ENCODE assay signal across 16 cellular contexts in the genomic region with DNA sequence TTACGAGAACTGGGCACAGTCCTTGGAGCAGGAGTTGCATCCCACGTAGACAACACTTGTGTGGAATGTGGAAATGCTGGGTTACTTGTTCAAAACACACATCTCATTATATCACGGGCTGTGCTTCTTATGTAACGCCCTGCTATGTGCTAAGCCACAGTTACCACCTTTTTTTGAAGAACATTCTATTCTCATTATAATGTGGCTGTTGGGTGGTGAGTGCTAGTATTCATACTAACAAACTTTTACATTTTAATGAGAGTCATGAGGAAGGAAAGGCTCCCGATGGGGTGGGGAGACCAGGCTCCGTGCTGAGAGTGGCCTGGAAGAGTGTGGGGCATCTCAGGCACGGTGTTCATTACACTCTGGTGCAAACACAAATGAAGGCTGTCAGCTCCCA.
A peak's percentile ranks its signal among the peaks of the same experiment; 100 is the strongest.
DNase-seq lines count a peak whose midpoint lies in the region; ATAC-seq, FAIRE-seq and TF ChIP-seq lines count a peak whose summit lies in the region.
"Had no signal": no experiment of that assay in that cellular context is flagged by ENCODE, and none has a peak within 500 bp of the region (broad histone marks: within the 10 kb centered on the region; RNA-seq: fewer than 3 reads in every experiment).

No MANE protein-coding gene starts in this region.

- H3K27me3 Mint-ChIP-seq in WTC11 (ENCODE audit: low read depth), result no peaks in the 10 kb centered on the region
- H3K27me3 Mint-ChIP-seq: CD4-positive, CD25-positive, alpha-beta regulatory T cell had no signal

- H3K9me3 ChIP-seq in left ventricle myocardium inferior (replicated peaks) (no peaks in the 10 kb centered on the region), iPS-20b (ENCODE audit: insufficient read depth, low read depth, low read length) (no peaks in the 10 kb centered on the region), upper lobe of right lung (no peaks in the 10 kb centered on the region)
- H3K9me3 ChIP-seq: BLaER1 treated with 17β-estradiol and CSF1 and Interleukin-3, amounts not matched to agents 10 nM and 100 nM had no signal

- TF ChIP-seq CTCF in left ventricle myocardium inferior (IDR thresholded peaks at IDR 0.05; ENCODE audit: borderline replicate concordance), result no peak
- no peak for TF ChIP-seq CTCF in WTC11 (IDR thresholded peaks at IDR 0.05)
- no peak for TF ChIP-seq CTCF in upper lobe of right lung (IDR thresholded peaks at IDR 0.05)

- H3K36me3 ChIP-seq in left ventricle myocardium inferior (no peaks in the 10 kb centered on the region), iPS-20b (ENCODE audit: insufficient read depth, low read depth, low read length) (no peaks in the 10 kb centered on the region), upper lobe of right lung (no peaks in the 10 kb centered on the region)

- peaks cover 60% of the 10 kb centered on the region for H3K4me1 ChIP-seq in left ventricle myocardium inferior
- H3K4me1 ChIP-seq in iPS-20b (ENCODE audit: insufficient read depth, low read length), result peaks cover 49% of the 10 kb centered on the region
- H3K4me1 ChIP-seq in upper lobe of right lung, result no peaks in the 10 kb centered on the region

- POLR2A ChIA-PET in WTC11 (lab: Charles Lee), result no interaction called here

- no peak overlapping the region for H3K4me3 ChIP-seq in left ventricle myocardium inferior
- peak overlapping the region; percentile 20 for H3K4me3 ChIP-seq in iPS-20b (ENCODE audit: low read length)
- no peak overlapping the region for H3K4me3 ChIP-seq in upper lobe of right lung
- H3K4me3 ChIP-seq: BLaER1 treated with 17β-estradiol and CSF1 and Interleukin-3, amounts not matched to agents 10 nM and 100 nM had no signal

- no peak for FAIRE-seq in RCC 7860 (lab: Jason Lieb, UNC)
- FAIRE-seq: G401.6, GM12891, HepG2 had no signal

- ATAC-seq in left ventricle myocardium superior (no peak), WTC11 (no peak), upper lobe of right lung (peak; percentile 35), HG02623 (IDR thresholded peaks at IDR 0.05; ENCODE audit: unreplicated experiment) (no peak)
- ATAC-seq: HCT116, HepG2 had no signal

- H3K4me3 Mint-ChIP-seq in WTC11, result no peak overlapping the region
- H3K4me3 Mint-ChIP-seq: CD4-positive, CD25-positive, alpha-beta regulatory T cell had no signal

- H3K27ac ChIP-seq in left ventricle myocardium inferior (replicated peaks) (peak overlapping the region; percentile 88), iPS-20b (ENCODE audit: low read length) (peak overlapping the region; percentile 11), upper lobe of right lung (no peak overlapping the region)
- H3K27ac ChIP-seq: BLaER1 treated with 17β-estradiol and CSF1 and Interleukin-3, amounts not matched to agents 10 nM and 100 nM had no signal

- H3K4me1 Mint-ChIP-seq in WTC11, result peaks cover 69% of the 10 kb centered on the region

- H3K9me3 Mint-ChIP-seq in WTC11, result no peaks in the 10 kb centered on the region
- H3K9me3 Mint-ChIP-seq: CD4-positive, CD25-positive, alpha-beta regulatory T cell had no signal

- H3K27ac Mint-ChIP-seq in WTC11, result peak overlapping the region; percentile 16; the same call in 1 of the 2 replicates
- H3K27ac Mint-ChIP-seq: CD4-positive, CD25-positive, alpha-beta regulatory T cell had no signal

- CTCF ChIA-PET in WTC11 (lab: Charles Lee), result no interaction called here

- no peak overlapping the region for H3K9ac ChIP-seq in iPS-20b (ENCODE audit: low read depth, low read length)
- H3K9ac ChIP-seq: BLaER1 treated with 17β-estradiol and CSF1 and Interleukin-3, amounts not matched to agents 10 nM and 100 nM had no signal

- in situ Hi-C loops in KBM-7 (cut with MboI; ENCODE audit: low pct_unique_long_range_greater_than_20kb, low sequenced_read_pairs), result no loop called here

- DNase-seq in left ventricle myocardium inferior (no peak), left ventricle myocardium superior (no peak), WTC11 (ENCODE audit: low spot score) (no peak), upper lobe of right lung (no peak), RCC 7860 (ENCODE audit: low spot score) (no peak), KBM-7 (no peak)
- DNase-seq: ACHN; CD4-positive, CD25-positive, alpha-beta regulatory T cell; GOT3 had no signal

- intact Hi-C loops in left ventricle myocardium inferior (cut with micrococcal nuclease) (no loop called here), left ventricle myocardium superior (cut with micrococcal nuclease) (no loop called here), upper lobe of right lung (cut with DNase I) (no loop called here)

- no peaks in the 10 kb centered on the region for H3K27me3 ChIP-seq in left ventricle myocardium inferior (ENCODE audit: low read depth)
- H3K27me3 ChIP-seq in iPS-20b (ENCODE audit: insufficient read depth, low read length), result no peaks in the 10 kb centered on the region
- H3K27me3 ChIP-seq in upper lobe of right lung, result no peaks in the 10 kb centered on the region
- H3K27me3 ChIP-seq: BLaER1 treated with 17β-estradiol and CSF1 and Interleukin-3, amounts not matched to agents 10 nM and 100 nM had no signal

- no peaks in the 10 kb centered on the region for H3K36me3 Mint-ChIP-seq in WTC11

TF ChIP-seq in WTC11, 78 proteins besides CTCF, POLR2A, EP300 and RAD21 (continues in another document):
- TF ChIP-seq, protein P1, sequence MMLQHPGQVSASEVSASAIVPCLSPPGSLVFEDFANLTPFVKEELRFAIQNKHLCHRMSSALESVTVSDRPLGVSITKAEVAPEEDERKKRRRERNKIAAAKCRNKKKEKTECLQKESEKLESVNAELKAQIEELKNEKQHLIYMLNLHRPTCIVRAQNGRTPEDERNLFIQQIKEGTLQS (CRISPR knock-in tag; conservative IDR thresholded peaks at IDR 0.05), result no peak
- TF ChIP-seq NFYB (CRISPR knock-in tag; conservative IDR thresholded peaks at IDR 0.05; ENCODE audit: low read depth), result no peak
- TF ChIP-seq ELF4 (CRISPR knock-in tag; IDR thresholded peaks at IDR 0.05; ENCODE audit: low read depth), result no peak
- TF ChIP-seq, protein P2, sequence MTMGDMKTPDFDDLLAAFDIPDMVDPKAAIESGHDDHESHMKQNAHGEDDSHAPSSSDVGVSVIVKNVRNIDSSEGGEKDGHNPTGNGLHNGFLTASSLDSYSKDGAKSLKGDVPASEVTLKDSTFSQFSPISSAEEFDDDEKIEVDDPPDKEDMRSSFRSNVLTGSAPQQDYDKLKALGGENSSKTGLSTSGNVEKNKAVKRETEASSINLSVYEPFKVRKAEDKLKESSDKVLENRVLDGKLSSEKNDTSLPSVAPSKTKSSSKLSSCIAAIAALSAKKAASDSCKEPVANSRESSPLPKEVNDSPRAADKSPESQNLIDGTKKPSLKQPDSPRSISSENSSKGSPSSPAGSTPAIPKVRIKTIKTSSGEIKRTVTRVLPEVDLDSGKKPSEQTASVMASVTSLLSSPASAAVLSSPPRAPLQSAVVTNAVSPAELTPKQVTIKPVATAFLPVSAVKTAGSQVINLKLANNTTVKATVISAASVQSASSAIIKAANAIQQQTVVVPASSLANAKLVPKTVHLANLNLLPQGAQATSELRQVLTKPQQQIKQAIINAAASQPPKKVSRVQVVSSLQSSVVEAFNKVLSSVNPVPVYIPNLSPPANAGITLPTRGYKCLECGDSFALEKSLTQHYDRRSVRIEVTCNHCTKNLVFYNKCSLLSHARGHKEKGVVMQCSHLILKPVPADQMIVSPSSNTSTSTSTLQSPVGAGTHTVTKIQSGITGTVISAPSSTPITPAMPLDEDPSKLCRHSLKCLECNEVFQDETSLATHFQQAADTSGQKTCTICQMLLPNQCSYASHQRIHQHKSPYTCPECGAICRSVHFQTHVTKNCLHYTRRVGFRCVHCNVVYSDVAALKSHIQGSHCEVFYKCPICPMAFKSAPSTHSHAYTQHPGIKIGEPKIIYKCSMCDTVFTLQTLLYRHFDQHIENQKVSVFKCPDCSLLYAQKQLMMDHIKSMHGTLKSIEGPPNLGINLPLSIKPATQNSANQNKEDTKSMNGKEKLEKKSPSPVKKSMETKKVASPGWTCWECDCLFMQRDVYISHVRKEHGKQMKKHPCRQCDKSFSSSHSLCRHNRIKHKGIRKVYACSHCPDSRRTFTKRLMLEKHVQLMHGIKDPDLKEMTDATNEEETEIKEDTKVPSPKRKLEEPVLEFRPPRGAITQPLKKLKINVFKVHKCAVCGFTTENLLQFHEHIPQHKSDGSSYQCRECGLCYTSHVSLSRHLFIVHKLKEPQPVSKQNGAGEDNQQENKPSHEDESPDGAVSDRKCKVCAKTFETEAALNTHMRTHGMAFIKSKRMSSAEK (CRISPR knock-in tag; IDR thresholded peaks at IDR 0.05; ENCODE audit: borderline replicate concordance), result no peak
- no peak for TF ChIP-seq ZNF396 (CRISPR knock-in tag; IDR thresholded peaks at IDR 0.05; ENCODE audit: borderline replicate concordance)
- TF ChIP-seq GABPB1 (CRISPR knock-in tag; IDR thresholded peaks at IDR 0.05), result no peak
- TF ChIP-seq TP53 (CRISPR knock-in tag; IDR thresholded peaks at IDR 0.05), result no peak
- TF ChIP-seq, protein P3, sequence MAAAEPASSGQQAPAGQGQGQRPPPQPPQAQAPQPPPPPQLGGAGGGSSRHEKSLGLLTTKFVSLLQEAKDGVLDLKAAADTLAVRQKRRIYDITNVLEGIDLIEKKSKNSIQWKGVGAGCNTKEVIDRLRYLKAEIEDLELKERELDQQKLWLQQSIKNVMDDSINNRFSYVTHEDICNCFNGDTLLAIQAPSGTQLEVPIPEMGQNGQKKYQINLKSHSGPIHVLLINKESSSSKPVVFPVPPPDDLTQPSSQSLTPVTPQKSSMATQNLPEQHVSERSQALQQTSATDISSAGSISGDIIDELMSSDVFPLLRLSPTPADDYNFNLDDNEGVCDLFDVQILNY (CRISPR knock-in tag; IDR thresholded peaks at IDR 0.05), result no peak
- TF ChIP-seq, protein P4, sequence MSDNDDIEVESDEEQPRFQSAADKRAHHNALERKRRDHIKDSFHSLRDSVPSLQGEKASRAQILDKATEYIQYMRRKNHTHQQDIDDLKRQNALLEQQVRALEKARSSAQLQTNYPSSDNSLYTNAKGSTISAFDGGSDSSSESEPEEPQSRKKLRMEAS (CRISPR knock-in tag; IDR thresholded peaks at IDR 0.05), result no peak
- no peak for TF ChIP-seq PRRX2 (CRISPR knock-in tag; IDR thresholded peaks at IDR 0.05)
- TF ChIP-seq, protein P5, sequence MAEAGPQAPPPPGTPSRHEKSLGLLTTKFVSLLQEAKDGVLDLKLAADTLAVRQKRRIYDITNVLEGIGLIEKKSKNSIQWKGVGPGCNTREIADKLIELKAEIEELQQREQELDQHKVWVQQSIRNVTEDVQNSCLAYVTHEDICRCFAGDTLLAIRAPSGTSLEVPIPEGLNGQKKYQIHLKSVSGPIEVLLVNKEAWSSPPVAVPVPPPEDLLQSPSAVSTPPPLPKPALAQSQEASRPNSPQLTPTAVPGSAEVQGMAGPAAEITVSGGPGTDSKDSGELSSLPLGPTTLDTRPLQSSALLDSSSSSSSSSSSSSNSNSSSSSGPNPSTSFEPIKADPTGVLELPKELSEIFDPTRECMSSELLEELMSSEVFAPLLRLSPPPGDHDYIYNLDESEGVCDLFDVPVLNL (CRISPR knock-in tag; IDR thresholded peaks at IDR 0.05; ENCODE audit: borderline replicate concordance, low read depth), result no peak
